ENCODE assay signal across 23 cellular contexts in genomic region chr19:29519931-29520330, GRCh38. TPM values are rescaled to one million over a fixed set of nuclear protein-coding genes. Genes with fewer than 3 reads are reported as not detected.
DNase-seq lines count a peak whose midpoint lies in the region; ATAC-seq, FAIRE-seq and TF ChIP-seq lines count a peak whose summit lies in the region.
"Had no signal": no experiment of that assay in that cellular context is flagged by ENCODE, and none has a peak within 500 bp of the region (broad histone marks: within the 10 kb centered on the region; RNA-seq: fewer than 3 reads in every experiment).

No MANE protein-coding gene starts in this region.

- no peak for ATAC-seq in activated T-cell treated with anti-CD3 and anti-CD28 coated beads, Interleukin-2, amount 50 U/mL, for 4 hours
- no peak for ATAC-seq in upper lobe of right lung
- ATAC-seq in upper lobe of left lung (ENCODE audit: low FRiP score in 2 of 2): no peak
- ATAC-seq: A549, GM23338, HCT116 had no signal

- H3K27me3 ChIP-seq in H1 (replicated peaks in 1 of 4; ENCODE audit: control insufficient read depth in 3 of 4, extremely low read depth in 1 of 4, insufficient read depth in 3 of 4, low read length in 3 of 4) (peaks cover 7 to 23% (median 19%) of the 10 kb centered on the region in 4 experiments), upper lobe of right lung (peaks cover 43% of the 10 kb centered on the region), upper lobe of left lung (peaks cover 0 to 6% (median 3%) of the 10 kb centered on the region in 4 donors)

- no peak overlapping the region for H3K23ac ChIP-seq in H1 (ENCODE audit: insufficient read length)

- no peaks in the 10 kb centered on the region for H4K20me1 ChIP-seq in H1 (replicated peaks in 1 of 2; ENCODE audit: control insufficient read depth in 1 of 2, insufficient read depth in 2 of 2, low read length in 2 of 2)

- H3K79me2 ChIP-seq in H1 (ENCODE audit: control insufficient read depth in 1 of 2, insufficient read depth in 2 of 2, low read length in 2 of 2): no peaks in the 10 kb centered on the region

- no peak overlapping the region for H3K9ac ChIP-seq in H1 (replicated peaks in 1 of 4; ENCODE audit: extremely low read depth in 1 of 4, low read depth in 3 of 4, low read length in 3 of 4)
- H3K9ac ChIP-seq: BLaER1 had no signal

- H3K4me3 ChIP-seq in H1 (ENCODE audit: extremely low read depth in 1 of 4, insufficient read depth in 2 of 4, low read depth in 3 of 4, low read length in 4 of 4) (no peak overlapping the region), upper lobe of right lung (no peak overlapping the region), upper lobe of left lung (no peak overlapping the region)
- H3K4me3 ChIP-seq: A549, BLaER1, GM23338 had no signal

- H3K4ac ChIP-seq in H1 (replicated peaks; ENCODE audit: insufficient read length, low read depth, low read length): no peak overlapping the region

- H3K27me3 Mint-ChIP-seq in activated T-cell treated with anti-CD3 and anti-CD28 coated beads, Interleukin-2, amount 50 U/mL, for 4 hours (ENCODE audit: low read depth): peaks cover 46% of the 10 kb centered on the region
- H3K27me3 Mint-ChIP-seq in activated CD4-positive, alpha-beta memory T cell treated with anti-CD3 and anti-CD28 coated beads for 36 hours: peaks cover 35% of the 10 kb centered on the region

- H2AFZ ChIP-seq in H1 (ENCODE audit: low read length): no peak overlapping the region
- H2AFZ ChIP-seq: GM23338 had no signal

- H2BK12ac ChIP-seq in H1 (ENCODE audit: low read depth, low read length): no peak overlapping the region

- DNase-seq in activated T-cell treated with anti-CD3 and anti-CD28 coated beads, Interleukin-2, amount 50 U/mL, for 4 hours: peak; percentile 1
- no peak for DNase-seq in activated T-cell treated with anti-CD3 and anti-CD28 coated beads for 4 hours
- DNase-seq in H1 (ENCODE audit: low read depth in 1 of 2, low spot score in 2 of 2): no peak
- DNase-seq in posterior vena cava (ENCODE audit: low spot score): peak; percentile 35
- DNase-seq in upper lobe of right lung: peak; percentile 46
- DNase-seq in AG08396 (ENCODE audit: low spot score): no peak
- DNase-seq in activated CD4-positive, alpha-beta memory T cell treated with anti-CD3 and anti-CD28 coated beads for 36 hours: no peak
- DNase-seq in upper lobe of left lung: no peak
- DNase-seq: CD4-positive, alpha-beta memory T cell; DMS153; DMS79; GDM1; H7; HFFc6 had no signal

- CTCF ChIA-PET in H1 (lab: Charles Lee; ENCODE audit: partially characterized antibody): interaction anchor here (0.8 to 1.4 kb wide), 3 partner anchors 8 to 41 kb away, joined by 3 to 4 read pairs (median 4); no protein-coding TSS in a partner anchor
- CTCF ChIA-PET in activated CD4-positive, alpha-beta memory T cell treated with anti-CD3 and anti-CD28 coated beads for 36 hours (lab: Charles Lee): no interaction called here

- no peaks in the 10 kb centered on the region for H3K36me3 Mint-ChIP-seq in activated T-cell treated with anti-CD3 and anti-CD28 coated beads, Interleukin-2, amount 50 U/mL, for 4 hours (ENCODE audit: insufficient read depth)
- no peaks in the 10 kb centered on the region for H3K36me3 Mint-ChIP-seq in activated CD4-positive, alpha-beta memory T cell treated with anti-CD3 and anti-CD28 coated beads for 36 hours
- H3K36me3 Mint-ChIP-seq: CD14-positive monocyte; CD4-positive, alpha-beta memory T cell had no signal

- no peak for TF ChIP-seq RAD21 in H1 (IDR thresholded peaks at IDR 0.05 in 1 of 2, conservative IDR thresholded peaks at IDR 0.05 in 1 of 2; ENCODE audit: low read depth in 2 of 2, low read length in 2 of 2)

- H3K9me3 ChIP-seq in H1 (ENCODE audit: insufficient read depth in 2 of 2, low read depth in 1 of 2, low read length in 1 of 2) (no peaks in the 10 kb centered on the region), upper lobe of right lung (no peaks in the 10 kb centered on the region), upper lobe of left lung (no peaks in the 10 kb centered on the region)
- H3K9me3 ChIP-seq: A549, BLaER1 had no signal

- peaks cover 3% of the 10 kb centered on the region for H3K4me1 Mint-ChIP-seq in activated T-cell treated with anti-CD3 and anti-CD28 coated beads, Interleukin-2, amount 50 U/mL, for 4 hours (ENCODE audit: low read depth)
- H3K4me1 Mint-ChIP-seq in activated CD4-positive, alpha-beta memory T cell treated with anti-CD3 and anti-CD28 coated beads for 36 hours (ENCODE audit: low read depth): peaks cover under 1% of the 10 kb centered on the region
- H3K4me1 Mint-ChIP-seq: CD14-positive monocyte had no signal

- H3K27ac Mint-ChIP-seq in activated CD4-positive, alpha-beta memory T cell treated with anti-CD3 and anti-CD28 coated beads for 36 hours: no peak overlapping the region
- H3K27ac Mint-ChIP-seq: GM23338, HFFc6 had no signal

- H3K36me3 ChIP-seq in H1 (ENCODE audit: control insufficient read depth in 2 of 4, insufficient read depth in 4 of 4, low read length in 3 of 4) (no peaks in the 10 kb centered on the region), upper lobe of right lung (no peaks in the 10 kb centered on the region), upper lobe of left lung (no peaks in the 10 kb centered on the region)
- H3K36me3 ChIP-seq: BLaER1 had no signal

- H3K27ac ChIP-seq in H1 (ENCODE audit: low read depth, low read length) (no peak overlapping the region), upper lobe of right lung (no peak overlapping the region), upper lobe of left lung (no peak overlapping the region)
- H3K27ac ChIP-seq: 22Rv1, A549, BLaER1, HL-60 had no signal

- TF ChIP-seq CTCF in H1 (IDR thresholded peaks at IDR 0.05; ENCODE audit: control extremely low read depth in 1 of 3, insufficient read depth in 1 of 3, low read depth in 1 of 3, low read length in 3 of 3) (no peak), upper lobe of right lung (IDR thresholded peaks at IDR 0.05) (no peak), upper lobe of left lung (IDR thresholded peaks at IDR 0.05) (no peak)

- H2AK5ac ChIP-seq in H1 (ENCODE audit: low read depth, low read length): no peak overlapping the region

- H3K23me2 ChIP-seq in H1 (ENCODE audit: low read depth, low read length): peaks cover 4% of the 10 kb centered on the region; the same call in 1 of the 2 replicates

- H4K5ac ChIP-seq in H1 (ENCODE audit: insufficient read length, low read depth, low read length): no peak overlapping the region

- H3K56ac ChIP-seq in H1 (replicated peaks; ENCODE audit: insufficient read length, low read depth, low read length): no peak overlapping the region

- H2BK120ac ChIP-seq in H1 (replicated peaks; ENCODE audit: low read depth, low read length): no peak overlapping the region

- no peak overlapping the region for H2BK20ac ChIP-seq in H1 (ENCODE audit: low read length)

- H2BK15ac ChIP-seq in H1 (ENCODE audit: low read length): peak overlapping the region; percentile 16; the same call in 1 of the 2 replicates

- intact Hi-C loops in posterior vena cava (cut with DNase I) (loop anchor here in 1 of 2 donors (10.0 kb wide), 1 partner anchor 235 kb away; no protein-coding TSS in a partner anchor), upper lobe of right lung (cut with DNase I) (no loop called here)
- intact Hi-C loops in activated CD4-positive, alpha-beta memory T cell treated with anti-CD3 and anti-CD28 coated beads for 36 hours (cut with micrococcal nuclease): loop anchor here (10.0 kb wide), 1 partner anchor 195 kb away; the partner anchor contains the start of gene C19orf12

- H4K91ac ChIP-seq in H1 (replicated peaks; ENCODE audit: insufficient read length, low read length): no peak overlapping the region

- no peaks in the 10 kb centered on the region for H3K9me3 Mint-ChIP-seq in activated T-cell treated with anti-CD3 and anti-CD28 coated beads, Interleukin-2, amount 50 U/mL, for 4 hours
- H3K9me3 Mint-ChIP-seq in activated CD4-positive, alpha-beta memory T cell treated with anti-CD3 and anti-CD28 coated beads for 36 hours: no peaks in the 10 kb centered on the region
- H3K9me3 Mint-ChIP-seq: GM23338, HFFc6 had no signal

- no peak overlapping the region for H3K4me3 Mint-ChIP-seq in activated T-cell treated with anti-CD3 and anti-CD28 coated beads, Interleukin-2, amount 50 U/mL, for 4 hours
- H3K4me3 Mint-ChIP-seq in activated CD4-positive, alpha-beta memory T cell treated with anti-CD3 and anti-CD28 coated beads for 36 hours: no peak overlapping the region
- H3K4me3 Mint-ChIP-seq: CD14-positive monocyte; CD4-positive, alpha-beta memory T cell; GM23338; HFFc6 had no signal

- H3K79me1 ChIP-seq in H1 (ENCODE audit: low read depth, low read length): no peaks in the 10 kb centered on the region

- H3K4me1 ChIP-seq in H1 (replicated peaks in 1 of 4; ENCODE audit: control insufficient read depth in 3 of 4, insufficient read depth in 4 of 4, low read length in 3 of 4): peaks cover 0 to 9% (median 4%) of the 10 kb centered on the region in 4 experiments; a peak in 6 of 7 replicates
- no peaks in the 10 kb centered on the region for H3K4me1 ChIP-seq in upper lobe of right lung
- peaks cover 0 to 2% (median 0%) of the 10 kb centered on the region in 4 donors for H3K4me1 ChIP-seq in upper lobe of left lung
- H3K4me1 ChIP-seq: A549, BLaER1 had no signal

- TF ChIP-seq EP300 in H1 (IDR thresholded peaks at IDR 0.05; ENCODE audit: borderline replicate concordance in 1 of 2, low read depth in 2 of 2, low read length in 2 of 2) (no peak), upper lobe of left lung (IDR thresholded peaks at IDR 0.05) (no peak)

- H3K4me2 ChIP-seq in H1 (ENCODE audit: insufficient read depth in 1 of 2, low read depth in 2 of 2, low read length in 2 of 2): no peak overlapping the region
- H3K4me2 ChIP-seq: A549, BLaER1, GM23338 had no signal

- peak overlapping the region; percentile 65 for H4K8ac ChIP-seq in H1 (ENCODE audit: extremely low read depth, insufficient read depth, low read length)

- H2BK5ac ChIP-seq in H1 (ENCODE audit: low read depth, low read length): no peak overlapping the region

- POLR2A ChIA-PET in H1 (lab: Charles Lee; ENCODE audit: partially characterized antibody): interaction anchor here (0.9 kb wide), 1 partner anchor 230 kb away, joined by 3 read pairs; no protein-coding TSS in a partner anchor
- POLR2A ChIA-PET in activated CD4-positive, alpha-beta memory T cell treated with anti-CD3 and anti-CD28 coated beads for 36 hours (lab: Charles Lee): no interaction called here

- WGBS in H1 (ENCODE audit: extremely low coverage in 1 of 2, insufficient coverage in 1 of 2, insufficient read length in 1 of 2, insufficient replicate concordance in 2 of 2, low coverage in 1 of 2, low lambda C conversion rate in 2 of 2, missing lambda C conversion rate in 1 of 2), 2 experiments: 81% methylated on average over 8 of the region's 8 CpGs; no CpG with 5 or more reads in 1 of the 2 experiments
- 71 to 73% methylated on average over 8 of the region's 8 CpGs for WGBS in upper lobe of left lung, 2 donors

- no peak overlapping the region for H3K14ac ChIP-seq in H1 (ENCODE audit: insufficient read length)

- FAIRE-seq in H1 (lab: Jason Lieb, UNC): no peak
- FAIRE-seq: A549 had no signal

- H3K18ac ChIP-seq in H1 (ENCODE audit: extremely low read depth, low read length): no peak overlapping the region

- no peak for TF ChIP-seq POLR2A in H1 (IDR thresholded peaks at IDR 0.05; ENCODE audit: control extremely low read depth in 1 of 2, low read depth in 2 of 2, low read length in 2 of 2)
- TF ChIP-seq POLR2A in upper lobe of left lung (IDR thresholded peaks at IDR 0.05): no peak

RNA-seq across cellular contexts. Expression of gene VSTM2B, which starts 5.9 kb away (rescaled TPM):
- not detected for total RNA-seq in activated T-cell treated with anti-CD3 and anti-CD28 coated beads, Interleukin-2, amount 50 U/mL, for 4 hours
- 1.2 and 1.5 TPM in 2 replicates for total RNA-seq in H1 (2021; fragmentation: NEBNext Ultra II Directional; extraction: Animal tissue kit (Norgen Biotek cat#: 25700))
- polyA plus RNA-seq in H1 (2011; rRNA removed): 0.82 and 1.6 TPM in 2 replicates
- 1.6 TPM for polyA plus RNA-seq in H1 (2011; cell fraction: cytosol; rRNA removed)
- 0.84 TPM for polyA plus RNA-seq in H1 (2011; cell fraction: nucleus; rRNA removed)
- 0.23 to 0.97 TPM (median 0.69 TPM) in 4 replicates for polyA plus RNA-seq in H1 (2012, experiment 1 of 2)
- 0.34 TPM for polyA plus RNA-seq in H1 (2012, experiment 2 of 2)
- polyA plus RNA-seq in H1 (2013, experiment 1 of 2): 0.67 TPM
- polyA plus RNA-seq in H1 (2013, experiment 2 of 2): 0.55 TPM
- polyA minus RNA-seq in H1 (2011; rRNA and poly(A)+ RNA removed): not detected in 2 replicates
- 1.0 TPM for polyA minus RNA-seq in H1 (2011; cell fraction: cytosol; rRNA and poly(A)+ RNA removed)
- 0.80 TPM for polyA minus RNA-seq in H1 (2011; cell fraction: nucleus; rRNA and poly(A)+ RNA removed)
- total RNA-seq in posterior vena cava (not detected), upper lobe of right lung (not detected), upper lobe of left lung (not detected)
- not detected for total RNA-seq in activated CD4-positive, alpha-beta memory T cell treated with anti-CD3 and anti-CD28 coated beads for 36 hours
- total RNA-seq: CD4-positive, alpha-beta memory T cell; Daoy; HFFc6; HT1080 had no signal
- polyA plus RNA-seq: A549; CD14-positive monocyte; CD4-positive, alpha-beta memory T cell had no signal

Comparison
In these comparisons a context has a peak if more than half of its experiments do, and no peak if none do; other contexts are left out.
1. DNase-seq: peak in activated T-cell treated with anti-CD3 and anti-CD28 coated beads, Interleukin-2, amount 50 U/mL, for 4 hours (single experiment), posterior vena cava (single experiment) and upper lobe of right lung (single experiment); none in activated T-cell treated with anti-CD3 and anti-CD28 coated beads for 4 hours (single experiment), H1 (0 of 2), AG08396 (single experiment), activated CD4-positive, alpha-beta memory T cell treated with anti-CD3 and anti-CD28 coated beads for 36 hours (single experiment) and upper lobe of left lung (0 of 2).